ENCODE assay signal across 9 cellular contexts in the genomic region with DNA sequence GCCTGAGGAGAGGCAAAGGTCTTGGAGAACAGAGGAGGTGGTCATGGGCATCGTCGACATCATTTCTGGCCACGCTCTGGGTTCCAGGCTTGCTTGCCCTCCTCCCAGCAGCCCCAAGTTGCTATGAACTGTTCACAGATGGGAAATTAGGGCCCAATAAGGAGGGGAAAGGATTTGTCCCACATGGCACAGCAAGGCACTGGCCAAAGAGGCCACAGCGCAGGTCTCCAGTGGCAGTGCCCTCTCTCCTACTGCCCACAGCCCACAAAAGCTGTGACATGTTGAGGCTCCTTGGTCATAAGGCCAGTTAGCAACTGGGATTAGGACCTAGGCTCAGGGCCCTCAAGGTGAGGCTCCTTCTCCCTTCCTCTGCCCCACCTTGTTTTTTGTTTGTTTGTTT. TPM values are rescaled to one million over a fixed set of nuclear protein-coding genes. Genes with fewer than 3 reads are reported as not detected.
DNase-seq lines count a peak whose midpoint lies in the region; ATAC-seq, FAIRE-seq and TF ChIP-seq lines count a peak whose summit lies in the region.
"Had no signal": no experiment of that assay in that cellular context is flagged by ENCODE, and none has a peak within 500 bp of the region (broad histone marks: within the 10 kb centered on the region; RNA-seq: fewer than 3 reads in every experiment).

No MANE protein-coding gene starts in this region.

- H3K79me2 ChIP-seq in OCI-LY3 (ENCODE audit: low read length) = peaks cover 18% of the 10 kb centered on the region

- no peak for TF ChIP-seq CTCF in Caco-2 (IDR thresholded peaks at IDR 0.05; ENCODE audit: insufficient read depth in 1 of 2, low read depth in 1 of 2, low read length in 1 of 2, severe bottlenecking in 1 of 2, unreplicated experiment in 1 of 2)
- no peak for TF ChIP-seq CTCF in OCI-LY3 (IDR thresholded peaks at IDR 0.05; ENCODE audit: low read depth, low read length)
- TF ChIP-seq CTCF in dorsolateral prefrontal cortex (IDR thresholded peaks at IDR 0.05 in 54 of 56, conservative IDR thresholded peaks at IDR 0.05 in 2 of 56; ENCODE audit: low read depth in 1 of 56, partially characterized antibody in 56 of 56) = no peak
- no peak for TF ChIP-seq CTCF in pancreas (IDR thresholded peaks at IDR 0.05)

- no TSS peak for BruUV-seq in Caco-2 (replicated peaks; lab: Mats Ljungman, UMichigan)

- no peak for DNase-seq in Caco-2
- peak in 3 of 10 donors; percentile 26 to 36 (median 28) for DNase-seq in dorsolateral prefrontal cortex
- peak; percentile 3 to 30 (median 20) for DNase-seq in pancreas
- DNase-seq in NCI-H2171 (lab: John Stamatoyannopoulos, UW) = no peak
- no peak for DNase-seq in GM19239 (ENCODE audit: insufficient read length, low spot score)
- DNase-seq in NAMALWA (ENCODE audit: low spot score) = no peak
- DNase-seq in NCI-H524 (lab: John Stamatoyannopoulos, UW) = no peak

- H3K4me2 ChIP-seq in OCI-LY3 (ENCODE audit: low read length) = peak overlapping the region; percentile 87

- CTCF ChIA-PET in Caco-2 (lab: Charles Lee) = no interaction called here

- H3K27me3 ChIP-seq in Caco-2 (replicated peaks; ENCODE audit: control insufficient read depth, insufficient read depth, low read length) (no peaks in the 10 kb centered on the region), OCI-LY3 (ENCODE audit: low read depth, low read length) (no peaks in the 10 kb centered on the region), dorsolateral prefrontal cortex (peaks cover 0 to 24% (median 13%) of the 10 kb centered on the region in 45 donors), pancreas (no peaks in the 10 kb centered on the region)

- peaks cover 32% of the 10 kb centered on the region for H3K36me3 Mint-ChIP-seq in Caco-2 (ENCODE audit: insufficient read depth, unreplicated experiment)

- 71 to 79% methylated on average over 4 of the region's 4 CpGs for WGBS in pancreas, 2 donors

- H4K20me1 ChIP-seq in OCI-LY3 (ENCODE audit: insufficient read depth, low read length) = no peaks in the 10 kb centered on the region

- H3K4me1 ChIP-seq in Caco-2 = peaks cover 17% of the 10 kb centered on the region
- peaks cover 8% of the 10 kb centered on the region; the same call in 1 of the 2 replicates for H3K4me1 ChIP-seq in OCI-LY3 (ENCODE audit: low read length)
- peaks cover 18 to 21% (median 19%) of the 10 kb centered on the region in 3 donors for H3K4me1 ChIP-seq in pancreas

- no peak overlapping the region for H3K9ac ChIP-seq in OCI-LY3 (ENCODE audit: low read length)

- no peak overlapping the region for H3K27ac Mint-ChIP-seq in Caco-2 (ENCODE audit: unreplicated experiment)

- H2AFZ ChIP-seq in OCI-LY3 (ENCODE audit: low read depth, low read length) = 0 out of 2 replicates have a peak overlapping the region, but pooled peaks have one; percentile 17

- H3K9me3 Mint-ChIP-seq in Caco-2 (ENCODE audit: unreplicated experiment) = no peaks in the 10 kb centered on the region

- FAIRE-seq in pancreas (lab: Jason Lieb, UNC) = no peak
- FAIRE-seq in GM19239 (lab: Jason Lieb, UNC) = no peak

- no peaks in the 10 kb centered on the region for H3K27me3 Mint-ChIP-seq in Caco-2 (ENCODE audit: insufficient read depth, unreplicated experiment)

- ATAC-seq in pancreas = no peak

- no peak overlapping the region for H3K4me3 ChIP-seq in Caco-2 (ENCODE audit: low read depth, low read length)
- peak overlapping the region; percentile 95; the same call in 1 of the 2 replicates for H3K4me3 ChIP-seq in OCI-LY3 (ENCODE audit: low read length)
- H3K4me3 ChIP-seq in dorsolateral prefrontal cortex = peak overlapping the region in 5 of 59 donors; percentile 84 to 100 (median 87)
- no peak overlapping the region for H3K4me3 ChIP-seq in pancreas

- peak overlapping the region; percentile 83 for H3K4me3 Mint-ChIP-seq in Caco-2 (ENCODE audit: unreplicated experiment)

- no peak overlapping the region for H3K27ac ChIP-seq in OCI-LY3 (ENCODE audit: low read length)
- H3K27ac ChIP-seq in dorsolateral prefrontal cortex = peak overlapping the region in 50 of 59 donors; percentile 64 to 97 (median 92)
- H3K27ac ChIP-seq in pancreas = no peak overlapping the region

- intact Hi-C loops in Caco-2 (cut with micrococcal nuclease; ENCODE audit: unreplicated experiment) = no loop called here
- intact Hi-C loops in dorsolateral prefrontal cortex (cut with DNase I) = loop anchor here (5.0 kb wide), 2 partner anchors 72 to 88 kb away; partner anchors contain the start of gene CRY2 (in 1 of the 2)
- intact Hi-C loops in pancreas (cut with DNase I) = loop anchor here in 1 of 3 donors (10.0 kb wide), 1 partner anchor 54 kb away; no protein-coding TSS in a partner anchor

- no peaks in the 10 kb centered on the region for H3K9me3 ChIP-seq in Caco-2
- H3K9me3 ChIP-seq in OCI-LY3 (ENCODE audit: insufficient read depth, low read length) = no peaks in the 10 kb centered on the region
- H3K9me3 ChIP-seq in pancreas = no peaks in the 10 kb centered on the region

- POLR2A ChIA-PET in Caco-2 (lab: Charles Lee) = no interaction called here

- H3K4me1 Mint-ChIP-seq in Caco-2 (ENCODE audit: low read depth, unreplicated experiment) = peaks cover 10% of the 10 kb centered on the region

- H3K36me3 ChIP-seq in Caco-2 (ENCODE audit: control insufficient read depth, insufficient read depth, low read length) = no peaks in the 10 kb centered on the region; the same call in 1 of the 2 replicates
- peaks cover 5% of the 10 kb centered on the region for H3K36me3 ChIP-seq in OCI-LY3 (replicated peaks; ENCODE audit: low read depth, low read length)
- peaks cover 0 to 6% (median 5%) of the 10 kb centered on the region in 3 donors for H3K36me3 ChIP-seq in pancreas

RNA-seq across cellular contexts. Expression of gene PEX16, which starts 1.6 kb away (rescaled TPM):
- total RNA-seq in Caco-2 (2022) (41.4 and 45.8 TPM in 2 replicates), dorsolateral prefrontal cortex (10 to 100 TPM; 26.7 to 59.7 (median 43.8) TPM), pancreas (10 to 100 TPM; 18.6 to 26.8 (median 23.6) TPM)
- 10 to 100 TPM; 39.2 to 44.3 TPM for polyA plus RNA-seq in pancreas

RNA-seq across cellular contexts. Expression of gene LARGE2, which starts 3.2 kb away (rescaled TPM):
- total RNA-seq in Caco-2 (2022) = 62.3 and 67.4 TPM in 2 replicates
- 1 to 10 TPM in 1 of 120 experiments, under 1 TPM in 5, not detected in 114; 0.29 to 1.3 (median 0.40) TPM for total RNA-seq in dorsolateral prefrontal cortex
- 10 to 100 TPM in 5 of 6 donors, 1 to 10 TPM in 1; 9.0 to 20.4 (median 16.9) TPM for total RNA-seq in pancreas
- polyA plus RNA-seq in pancreas = 10 to 100 TPM; 48.2 to 48.4 TPM
- total RNA-seq: subcutaneous adipose tissue had no signal

RNA-seq across cellular contexts. Expression of gene FREY1, which starts 12.2 kb away (rescaled TPM):
- total RNA-seq in Caco-2 (2022) = 1.2 and 1.3 TPM in 2 replicates
- total RNA-seq in dorsolateral prefrontal cortex = 1 to 10 TPM in 60 of 120 experiments, under 1 TPM in 23, not detected in 37; 0.59 to 5.0 (median 1.4) TPM
- total RNA-seq in pancreas = under 1 TPM in 5 of 6 donors, not detected in 1; 0.28 to 0.66 (median 0.40) TPM
- 1 to 10 TPM in 1 of 2 donors, under 1 TPM in 1; 0.12 to 1.3 TPM for polyA plus RNA-seq in pancreas

RNA-seq across cellular contexts. Expression of gene MAPK8IP1, which starts 33.8 kb away (rescaled TPM):
- total RNA-seq in Caco-2 (2022) = 8.2 and 8.5 TPM in 2 replicates
- 100 to 1,000 TPM; 164 to 333 (median 223) TPM for total RNA-seq in dorsolateral prefrontal cortex
- 10 to 100 TPM; 21.3 to 49.7 (median 40.6) TPM for total RNA-seq in pancreas
- 10 to 100 TPM; 22.5 to 31.6 TPM for polyA plus RNA-seq in pancreas

Comparison
In these comparisons a context has a peak if more than half of its experiments do, and no peak if none do; other contexts are left out.
1. DNase-seq: peak in pancreas (6 of 6); none in Caco-2 (0 of 2), NCI-H2171 (single experiment), GM19239 (single experiment), NAMALWA (single experiment) and NCI-H524 (0 of 2).
2. H3K27ac ChIP-seq: peak in dorsolateral prefrontal cortex (50 of 59); none in OCI-LY3 (single experiment) and pancreas (0 of 4).
3. RNA of gene LARGE2, which starts 3.2 kb away (total RNA-seq): 62.3 to 67.4 TPM in Caco-2 and 9.0 to 20.4 TPM in pancreas; 0.29 to 1.3 TPM in dorsolateral prefrontal cortex; every median in the first group is over 4 times any median in the second.